In the genomic region with DNA sequence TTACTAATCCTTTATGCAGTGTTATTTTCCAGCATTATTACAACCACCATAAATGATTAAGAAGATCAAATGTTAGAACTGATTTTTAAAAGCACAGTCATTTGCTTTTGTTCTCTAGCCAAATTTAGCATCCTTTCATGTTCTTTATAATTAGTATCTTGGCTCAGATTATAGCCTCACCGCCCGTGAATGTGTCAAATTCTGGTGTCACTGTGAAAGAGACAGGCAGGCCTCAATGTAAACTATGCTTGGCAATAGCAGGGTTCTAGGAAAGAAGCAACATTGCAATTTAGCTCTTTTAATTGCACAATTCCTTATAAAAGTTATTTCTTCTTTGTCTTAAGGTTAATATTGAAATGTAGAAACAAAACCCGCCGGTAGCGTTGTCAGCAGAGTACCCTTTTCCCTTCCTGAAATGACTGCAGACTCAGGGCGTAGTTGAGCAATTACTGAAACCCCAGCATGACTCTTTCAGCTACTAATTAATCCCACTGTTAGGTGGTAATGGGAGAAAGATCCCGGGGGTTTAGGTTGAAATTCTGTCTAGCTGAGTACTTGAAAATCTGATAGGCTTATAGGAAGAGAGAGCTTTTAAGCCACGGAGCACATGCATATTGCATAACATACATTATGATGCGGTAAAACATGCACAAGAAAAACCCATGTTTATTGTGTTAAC, we compare ENCODE assay signal across 24 cellular contexts.
DNase-seq lines count a peak whose midpoint lies in the region; ATAC-seq and TF ChIP-seq lines count a peak whose summit lies in the region.
"Had no signal": no experiment of that assay in that cellular context is flagged by ENCODE, and none has a peak within 500 bp of the region (broad histone marks: within the 10 kb centered on the region; RNA-seq: fewer than 3 reads in every experiment).

No MANE protein-coding gene starts in this region.

- peaks cover 2% of the 10 kb centered on the region for H3K27me3 ChIP-seq in smooth muscle cell (ENCODE audit: low read depth)
- H3K27me3 ChIP-seq: BLaER1 treated with 17β-estradiol and CSF1 and Interleukin-3, amounts not matched to agents 10 nM and 100 nM; breast epithelium; foreskin keratinocyte had no signal

- no peak overlapping the region for H3K4me3 ChIP-seq in smooth muscle cell
- H3K4me3 ChIP-seq: A549; BLaER1 treated with 17β-estradiol and CSF1 and Interleukin-3, amounts not matched to agents 10 nM and 100 nM; breast epithelium; skin epidermis had no signal

- intact Hi-C loops in left ventricle myocardium superior (cut with micrococcal nuclease) = no loop called here

- H3K36me3 ChIP-seq in smooth muscle cell (ENCODE audit: low read depth) = no peaks in the 10 kb centered on the region
- H3K36me3 ChIP-seq: BLaER1 treated with 17β-estradiol and CSF1 and Interleukin-3, amounts not matched to agents 10 nM and 100 nM; breast epithelium had no signal

- H3K9ac ChIP-seq in smooth muscle cell (ENCODE audit: low read depth) = no peak overlapping the region
- H3K9ac ChIP-seq: BLaER1 treated with 17β-estradiol and CSF1 and Interleukin-3, amounts not matched to agents 10 nM and 100 nM; parathyroid adenoma had no signal

- peaks cover 25% of the 10 kb centered on the region for H3K4me1 ChIP-seq in smooth muscle cell (ENCODE audit: low read depth)
- H3K4me1 ChIP-seq: A549; BLaER1 treated with 17β-estradiol and CSF1 and Interleukin-3, amounts not matched to agents 10 nM and 100 nM; breast epithelium; foreskin keratinocyte; parathyroid adenoma had no signal

- H2AFZ ChIP-seq in smooth muscle cell (ENCODE audit: low read depth) = peak overlapping the region; percentile 16
- H2AFZ ChIP-seq: parathyroid adenoma had no signal

- no peaks in the 10 kb centered on the region for H3F3A ChIP-seq in smooth muscle cell (ENCODE audit: low read depth)

- peak; percentile 36 for DNase-seq in NCI-H2107 treated with DMSO at 0.1 percent for 48 hours (lab: John Stamatoyannopoulos, UW; ENCODE audit: unreplicated experiment)
- no peak for DNase-seq in NCI-H2107 (lab: John Stamatoyannopoulos, UW)
- DNase-seq in NCI-H82 (lab: John Stamatoyannopoulos, UW) = peak; percentile 93
- DNase-seq in caudate nucleus (lab: John Stamatoyannopoulos, UW) = peak in 9 of 61 donors; percentile 1 to 54 (median 15)
- no peak for DNase-seq in smooth muscle cell (lab: John Stamatoyannopoulos, UW; ENCODE audit: unreplicated experiment)
- DNase-seq in left ventricle myocardium superior = no peak
- no peak for DNase-seq in pons (ENCODE audit: low spot score)
- DNase-seq: activated CD4-positive, alpha-beta T cell treated with anti-CD3 and anti-CD28 coated beads for 48 hours; activated CD8-positive, alpha-beta memory T cell treated with anti-CD3 and anti-CD28 coated beads, Interleukin-2, amount 10 ng/mL, durations not matched to agents 7 days and 5 days; activated effector memory CD4-positive, alpha-beta T cell treated with Interleukin-2 at 50 U/mL for 16 hours; DMS153; foreskin keratinocyte; H9; naive B cell; NCI-H1930; NCI-H526; RPMI8226; stimulated activated CD4-positive, alpha-beta T cell treated with anti-CD3 and anti-CD28 coated beads, Interleukin-4, amount 100 ng/mL, for 24 hours had no signal

- WGBS in smooth muscle cell (ENCODE audit: low lambda C conversion rate) = 48% methylated on average over 9 of the region's 9 CpGs

- ATAC-seq in GM19035 (IDR thresholded peaks at IDR 0.05; ENCODE audit: unreplicated experiment) (no peak), left ventricle myocardium superior (no peak)
- ATAC-seq: A549; activated CD8-positive, alpha-beta memory T cell treated with anti-CD3 and anti-CD28 coated beads, Interleukin-2, amount 10 ng/mL, durations not matched to agents 7 days and 5 days; foreskin keratinocyte had no signal

- peak overlapping the region; percentile 33 for H3K4me2 ChIP-seq in smooth muscle cell
- H3K4me2 ChIP-seq: A549; BLaER1 treated with 17β-estradiol and CSF1 and Interleukin-3, amounts not matched to agents 10 nM and 100 nM had no signal

- TF ChIP-seq CTCF in smooth muscle cell (IDR thresholded peaks at IDR 0.05; ENCODE audit: borderline replicate concordance, insufficient read depth, poor library complexity, severe bottlenecking) = no peak

- H3K27ac ChIP-seq in caudate nucleus (ENCODE audit: low read depth, low read length) = peak overlapping the region; percentile 22
- H3K27ac ChIP-seq in smooth muscle cell (ENCODE audit: low read depth) = no peak overlapping the region
- H3K27ac ChIP-seq: A549; BLaER1 treated with 17β-estradiol and CSF1 and Interleukin-3, amounts not matched to agents 10 nM and 100 nM; breast epithelium; foreskin keratinocyte; parathyroid adenoma; skin epidermis had no signal

- no peaks in the 10 kb centered on the region for H4K20me1 ChIP-seq in smooth muscle cell (ENCODE audit: low read depth)
- H4K20me1 ChIP-seq: BLaER1 treated with 17β-estradiol and CSF1 and Interleukin-3, amounts not matched to agents 10 nM and 100 nM had no signal

- H3K9me3 ChIP-seq in smooth muscle cell (replicated peaks; ENCODE audit: low read depth) = no peaks in the 10 kb centered on the region
- H3K9me3 ChIP-seq: A549; BLaER1 treated with 17β-estradiol and CSF1 and Interleukin-3, amounts not matched to agents 10 nM and 100 nM; breast epithelium had no signal

- no peaks in the 10 kb centered on the region for H3K79me2 ChIP-seq in smooth muscle cell (ENCODE audit: low read depth)
- H3K79me2 ChIP-seq: parathyroid adenoma had no signal

Comparison
In these comparisons a context has a peak if more than half of its experiments do, and no peak if none do; other contexts are left out.
1. DNase-seq: peak in NCI-H2107 treated with DMSO at 0.1 percent for 48 hours (single experiment) and NCI-H82 (single experiment); none in NCI-H2107 (single experiment), smooth muscle cell (single experiment), left ventricle myocardium superior (single experiment) and pons (single experiment).